Comparison of ENCODE assay signal across 9 cellular contexts in genomic region chr9:121073038-121073437, GRCh38. TPM values are rescaled to one million over a fixed set of nuclear protein-coding genes. Genes with fewer than 3 reads are reported as not detected.
A peak's percentile ranks its signal among the peaks of the same experiment; 100 is the strongest.
DNase-seq lines count a peak whose midpoint lies in the region; ATAC-seq, FAIRE-seq and TF ChIP-seq lines count a peak whose summit lies in the region.
"Had no signal": no experiment of that assay in that cellular context is flagged by ENCODE, and none has a peak within 500 bp of the region (broad histone marks: within the 10 kb centered on the region; RNA-seq: fewer than 3 reads in every experiment).

No MANE protein-coding gene starts in this region.

- H3K27ac Mint-ChIP-seq in CD4-positive, CD25-positive, alpha-beta regulatory T cell: peak overlapping the region; percentile 64 to 99 (median 80)
- H3K27ac Mint-ChIP-seq in natural killer cell: peak overlapping the region in 1 of 2 donors; percentile 95

- peaks cover 27 to 75% (median 45%) of the 10 kb centered on the region in 4 donors for H3K4me1 Mint-ChIP-seq in CD4-positive, CD25-positive, alpha-beta regulatory T cell
- H3K4me1 Mint-ChIP-seq in natural killer cell: peaks cover 44 to 53% of the 10 kb centered on the region in 2 donors

- in situ Hi-C loops in astrocyte of the spinal cord (cut with HindIII; ENCODE audit: low sequenced_read_pairs): no loop called here

- TF ChIP-seq CTCF in astrocyte of the spinal cord (IDR thresholded peaks at IDR 0.05; ENCODE audit: low read depth, low read length) (no peak), natural killer cell (IDR thresholded peaks at IDR 0.05) (no peak)

- no peaks in the 10 kb centered on the region for H3K36me3 ChIP-seq in CD4-positive, CD25-positive, alpha-beta regulatory T cell (ENCODE audit: control insufficient read depth, insufficient read depth, low read length)

- H3K4me3 ChIP-seq in CD4-positive, CD25-positive, alpha-beta regulatory T cell (ENCODE audit: low read depth, low read length): no peak overlapping the region
- no peak overlapping the region for H3K4me3 ChIP-seq in astrocyte of the spinal cord (ENCODE audit: low read depth, low read length)

- H3K9me3 ChIP-seq in CD4-positive, CD25-positive, alpha-beta regulatory T cell (ENCODE audit: control insufficient read depth in 2 of 2, low read length in 2 of 2): no peaks in the 10 kb centered on the region

- peaks cover 43% of the 10 kb centered on the region for H3K4me1 ChIP-seq in CD4-positive, CD25-positive, alpha-beta regulatory T cell (ENCODE audit: control insufficient read depth, insufficient read depth, low read length, poor library complexity, severe bottlenecking)
- H3K4me1 ChIP-seq: parathyroid adenoma had no signal

- no peaks in the 10 kb centered on the region for H3K27me3 Mint-ChIP-seq in CD4-positive, CD25-positive, alpha-beta regulatory T cell
- no peaks in the 10 kb centered on the region for H3K27me3 Mint-ChIP-seq in natural killer cell (ENCODE audit: low read depth in 2 of 2)

- H3K9me3 Mint-ChIP-seq in CD4-positive, CD25-positive, alpha-beta regulatory T cell: peaks cover 0 to 5% (median 0%) of the 10 kb centered on the region in 7 donors
- H3K9me3 Mint-ChIP-seq in natural killer cell: no peaks in the 10 kb centered on the region

- intact Hi-C loops in natural killer cell (cut with micrococcal nuclease): no loop called here

- no peaks in the 10 kb centered on the region for H3K27me3 ChIP-seq in CD4-positive, CD25-positive, alpha-beta regulatory T cell (ENCODE audit: control insufficient read depth, insufficient read depth, low read length)

- DNase-seq in CD4-positive, CD25-positive, alpha-beta regulatory T cell: no peak
- DNase-seq in LHCN-M2 (ENCODE audit: low read depth) (peak; percentile 51), astrocyte of the spinal cord (ENCODE audit: low read depth, low spot score) (peak; percentile 38), natural killer cell (no peak), frontal cortex (ENCODE audit: low spot score in 2 of 2) (no peak)
- DNase-seq in activated naive CD4-positive, alpha-beta T cell treated with Interleukin-2 at 50 U/mL for 16 hours: no peak

- H3K36me3 Mint-ChIP-seq in CD4-positive, CD25-positive, alpha-beta regulatory T cell: no peaks in the 10 kb centered on the region
- H3K36me3 Mint-ChIP-seq in natural killer cell: no peaks in the 10 kb centered on the region

- FAIRE-seq in frontal cortex (lab: Jason Lieb, UNC): no peak

- H3K4me3 Mint-ChIP-seq in CD4-positive, CD25-positive, alpha-beta regulatory T cell: peak overlapping the region; percentile 95 to 100 (median 98)
- H3K4me3 Mint-ChIP-seq in natural killer cell: peak overlapping the region; percentile 100

- ATAC-seq in CD4-positive, CD25-positive, alpha-beta regulatory T cell (ENCODE audit: low read depth in 2 of 2): no peak
- no peak for ATAC-seq in natural killer cell
- ATAC-seq in HG03460 (IDR thresholded peaks at IDR 0.05; ENCODE audit: unreplicated experiment): no peak
- no peak for ATAC-seq in GM21528 (IDR thresholded peaks at IDR 0.05; ENCODE audit: low FRiP score, unreplicated experiment)

- no peak overlapping the region for H3K27ac ChIP-seq in CD4-positive, CD25-positive, alpha-beta regulatory T cell (ENCODE audit: insufficient read depth, low read length, poor library complexity, severe bottlenecking)
- H3K27ac ChIP-seq: parathyroid adenoma had no signal

RNA-seq across cellular contexts. Expression of gene CNTRL, which starts 1.7 kb away (rescaled TPM):
- total RNA-seq in CD4-positive, CD25-positive, alpha-beta regulatory T cell: 135 TPM
- polyA plus RNA-seq in CD4-positive, CD25-positive, alpha-beta regulatory T cell: 10 to 100 TPM; 12.2 to 17.8 (median 14.8) TPM
- total RNA-seq in LHCN-M2 (2014; rRNA removed) (12.8 and 13.5 TPM in 2 replicates), natural killer cell (10 to 100 TPM; 59.1 to 74.3 (median 60.0) TPM), frontal cortex (14.7 TPM)
- 1.8 TPM for polyA plus RNA-seq in LHCN-M2 (2012)

RNA-seq across cellular contexts. Expression of gene C5, which starts 23.0 kb away (rescaled TPM):
- 1.5 TPM for total RNA-seq in CD4-positive, CD25-positive, alpha-beta regulatory T cell
- polyA plus RNA-seq in CD4-positive, CD25-positive, alpha-beta regulatory T cell: 1 to 10 TPM in 2 of 4 donors, under 1 TPM in 1, not detected in 1; 0.31 to 1.1 (median 1.1) TPM
- total RNA-seq in LHCN-M2 (2014; rRNA removed) (3.6 and 4.0 TPM in 2 replicates), natural killer cell (1 to 10 TPM; 1.5 to 2.0 (median 1.5) TPM), frontal cortex (7.7 TPM)
- 0.69 TPM for polyA plus RNA-seq in LHCN-M2 (2012)

Comparison
In these comparisons a context has a peak if more than half of its experiments do, and no peak if none do; other contexts are left out.
1. DNase-seq: peak in LHCN-M2 (single experiment) and astrocyte of the spinal cord (single experiment); none in CD4-positive, CD25-positive, alpha-beta regulatory T cell (0 of 3), natural killer cell (single experiment), frontal cortex (0 of 2) and activated naive CD4-positive, alpha-beta T cell treated with Interleukin-2 at 50 U/mL for 16 hours (single experiment).